In the genomic region with DNA sequence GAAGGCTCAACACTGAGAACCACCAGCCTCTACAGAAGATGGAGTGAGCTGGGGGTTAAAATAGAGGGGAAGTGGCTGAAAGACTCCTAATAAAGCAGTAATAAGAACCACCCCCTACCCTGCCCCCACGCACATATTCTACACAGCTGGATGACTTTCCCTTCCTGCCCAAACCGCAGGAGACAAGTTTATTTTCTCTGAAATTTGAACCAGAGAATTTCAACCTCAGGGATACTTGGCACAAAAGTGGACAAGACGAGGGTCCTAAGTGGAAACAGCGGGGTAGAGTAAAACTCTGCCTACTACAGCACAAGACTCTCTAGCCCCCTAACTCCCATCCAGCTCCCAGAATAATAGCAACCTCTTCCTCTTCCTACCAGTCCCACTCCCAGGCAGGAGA, we compare ENCODE assay signal across 11 cellular contexts. TPM values are rescaled to one million over a fixed set of nuclear protein-coding genes. Genes with fewer than 3 reads are reported as not detected.
DNase-seq lines count a peak whose midpoint lies in the region; ATAC-seq and TF ChIP-seq lines count a peak whose summit lies in the region.
"Had no signal": no experiment of that assay in that cellular context is flagged by ENCODE, and none has a peak within 500 bp of the region (broad histone marks: within the 10 kb centered on the region; RNA-seq: fewer than 3 reads in every experiment).

No MANE protein-coding gene starts in this region.

- H4K20me1 ChIP-seq in hepatocyte (ENCODE audit: insufficient read depth, poor library complexity, severe bottlenecking), result no peaks in the 10 kb centered on the region

- CTCF ChIA-PET in activated B cell treated with CpG ODN at 0.5 μM for 24 hours (lab: Charles Lee), result no interaction called here

- in situ Hi-C loops in GM13976 (cut with MboI; ENCODE audit: low sequenced_read_pairs, unreplicated experiment), result no loop called here

- intact Hi-C loops in activated B cell treated with CpG ODN at 0.5 μM for 24 hours (cut with micrococcal nuclease) (loop anchor here (1.0 to 2.0 kb wide), 2 partner anchors 9 to 41 kb away; no protein-coding TSS in a partner anchor), stomach (cut with DNase I; ENCODE audit: low total_unique reads) (no loop called here)

- 65% methylated on average over 4 of the region's 4 CpGs for WGBS in hepatocyte (ENCODE audit: low lambda C conversion rate, missing lambda C conversion rate)
- 54 to 73% (median 68%) methylated on average over 4 of the region's 4 CpGs for WGBS in stomach, 5 donors

- TF ChIP-seq CTCF in activated B cell treated with CpG ODN at 0.5 μM for 24 hours (IDR thresholded peaks at IDR 0.05), result no peak
- TF ChIP-seq CTCF in hepatocyte (IDR thresholded peaks at IDR 0.05; ENCODE audit: poor library complexity), result no peak
- no peak for TF ChIP-seq CTCF in stomach (IDR thresholded peaks at IDR 0.05)
- no peak for TF ChIP-seq CTCF in GM13976 (IDR thresholded peaks at IDR 0.05; ENCODE audit: borderline replicate concordance, control extremely low read depth, extremely low read depth, insufficient read depth, missing control alignments)

- no peaks in the 10 kb centered on the region for H3K27me3 Mint-ChIP-seq in activated B cell treated with CpG ODN at 0.5 μM for 24 hours
- peaks cover 0 to 3% (median 2%) of the 10 kb centered on the region in 3 donors for H3K27me3 Mint-ChIP-seq in immature natural killer cell (ENCODE audit: low read depth in 3 of 3)

- no peak for TF ChIP-seq POLR2A in stomach (IDR thresholded peaks at IDR 0.05)

- no peaks in the 10 kb centered on the region for H3K79me2 ChIP-seq in hepatocyte

- H3K4me1 ChIP-seq in hepatocyte (ENCODE audit: insufficient read depth) (peaks cover 9% of the 10 kb centered on the region), stomach (peaks cover 0 to 44% (median 20%) of the 10 kb centered on the region in 4 donors)
- H3K4me1 ChIP-seq: right atrium auricular region had no signal

- H3K4me3 ChIP-seq in H7 (ENCODE audit: insufficient read depth, low read depth, low read length) (no peak overlapping the region), hepatocyte (no peak overlapping the region), stomach (no peak overlapping the region)
- H3K4me3 ChIP-seq: right atrium auricular region had no signal

- H3K27ac Mint-ChIP-seq in activated B cell treated with CpG ODN at 0.5 μM for 24 hours (peak overlapping the region; percentile 71), immature natural killer cell (peak overlapping the region in 1 of 6 donors; percentile 67)

- no peaks in the 10 kb centered on the region for H3K9me3 ChIP-seq in hepatocyte (ENCODE audit: low read depth)
- H3K9me3 ChIP-seq in stomach, result no peaks in the 10 kb centered on the region
- H3K9me3 ChIP-seq: right atrium auricular region had no signal

- H3K27me3 ChIP-seq in H7 (ENCODE audit: control insufficient read depth, insufficient read depth, low read length), result no peaks in the 10 kb centered on the region
- H3K27me3 ChIP-seq in hepatocyte, result no peaks in the 10 kb centered on the region
- no peaks in the 10 kb centered on the region for H3K27me3 ChIP-seq in stomach
- H3K27me3 ChIP-seq: right atrium auricular region had no signal

- no peaks in the 10 kb centered on the region for H3K36me3 ChIP-seq in H7 (replicated peaks; ENCODE audit: control insufficient read depth, insufficient read depth, low read length)
- H3K36me3 ChIP-seq in hepatocyte (replicated peaks; ENCODE audit: insufficient read depth, low read depth), result no peaks in the 10 kb centered on the region
- peaks cover 5 to 27% (median 23%) of the 10 kb centered on the region in 4 donors for H3K36me3 ChIP-seq in stomach

- no peak overlapping the region for H2AFZ ChIP-seq in hepatocyte

- H3K36me3 Mint-ChIP-seq in activated B cell treated with CpG ODN at 0.5 μM for 24 hours (ENCODE audit: low read depth), result peaks cover 64% of the 10 kb centered on the region
- peaks cover 30 to 38% (median 30%) of the 10 kb centered on the region in 3 donors for H3K36me3 Mint-ChIP-seq in immature natural killer cell

- DNase-seq in H7, result peak; percentile 5
- DNase-seq in activated B cell treated with CpG ODN at 0.5 μM for 24 hours, result no peak
- DNase-seq in hepatocyte (ENCODE audit: low spot score), result no peak
- DNase-seq in stomach, result no peak
- DNase-seq in NK-92 (lab: John Stamatoyannopoulos, UW; ENCODE audit: unreplicated experiment), result no peak
- no peak for DNase-seq in immature natural killer cell
- no peak for DNase-seq in GM13976 (ENCODE audit: low spot score)
- DNase-seq: DMS79 treated with DMSO at 0.1 percent for 48 hours, NCI-H2171 treated with DMSO at 0.1 percent for 48 hours had no signal

- H3K9me2 ChIP-seq in hepatocyte (replicated peaks; ENCODE audit: insufficient read depth), result no peaks in the 10 kb centered on the region

- no peak for TF ChIP-seq EP300 in stomach (IDR thresholded peaks at IDR 0.05)

- H3K27ac ChIP-seq in hepatocyte (peak overlapping the region; percentile 62), stomach (peak overlapping the region in 4 of 5 donors; percentile 65 to 85 (median 70))
- H3K27ac ChIP-seq: right atrium auricular region, RWPE1 had no signal

- H3K4me1 Mint-ChIP-seq in activated B cell treated with CpG ODN at 0.5 μM for 24 hours, result peaks cover 53% of the 10 kb centered on the region
- peaks cover 19 to 48% of the 10 kb centered on the region in 2 donors for H3K4me1 Mint-ChIP-seq in immature natural killer cell

- peak overlapping the region; percentile 22 for H3K4me2 ChIP-seq in hepatocyte

- H3K4me3 Mint-ChIP-seq in activated B cell treated with CpG ODN at 0.5 μM for 24 hours (peak overlapping the region; percentile 53), immature natural killer cell (no peak overlapping the region)

- ATAC-seq in activated B cell treated with CpG ODN at 0.5 μM for 24 hours (ENCODE audit: low read depth), result peak; percentile 31

- POLR2A ChIA-PET in activated B cell treated with CpG ODN at 0.5 μM for 24 hours (lab: Charles Lee), result interaction anchor here (0.7 to 2.2 kb wide), 2 partner anchors 28 to 695 kb away, joined by 3 to 7 read pairs; a partner anchor contains a TSS

- H3K9me3 Mint-ChIP-seq in activated B cell treated with CpG ODN at 0.5 μM for 24 hours, result no peaks in the 10 kb centered on the region
- no peaks in the 10 kb centered on the region for H3K9me3 Mint-ChIP-seq in immature natural killer cell

RNA-seq across cellular contexts. Expression of a gene that starts 28.4 kb away (rescaled TPM):
- total RNA-seq in H7 (2014; rRNA removed; shearing (Covaris generic)), result 7.3 and 8.1 TPM in 2 replicates
- 25.3 and 25.9 TPM in 2 replicates for total RNA-seq in activated B cell treated with CpG ODN at 0.5 μM for 24 hours
- total RNA-seq in hepatocyte, result 18.8 and 20.7 TPM in 2 replicates
- polyA plus RNA-seq in hepatocyte, result 4.8 and 5.8 TPM in 2 replicates
- 10 to 100 TPM in 4 of 5 donors, 1 to 10 TPM in 1; 4.6 to 30.6 (median 22.9) TPM for total RNA-seq in stomach
- 1 to 10 TPM; 3.3 to 4.6 (median 4.4) TPM for polyA plus RNA-seq in stomach
- polyA plus RNA-seq in immature natural killer cell, result 1 to 10 TPM; 2.1 to 7.3 (median 2.6) TPM
